ENCODE assay signal across 2 cellular contexts in genomic region chr16:48546774-48547173, GRCh38.
TF ChIP-seq lines count a peak whose summit lies in the region.

No MANE protein-coding gene starts in this region.

TF ChIP-seq in GM12891, 5 proteins besides CTCF, POLR2A, EP300 and RAD21 (continued from another document):
- TF ChIP-seq PAX5 (IDR thresholded peaks at IDR 0.05; ENCODE audit: insufficient read depth, low read length, severe bottlenecking) (no peak), POU2F2 (IDR thresholded peaks at IDR 0.05; ENCODE audit: low read depth, low read length) (no peak), TAF1 (IDR thresholded peaks at IDR 0.05; ENCODE audit: low read depth, low read length) (no peak)
TF ChIP-seq in GM12891: peak in this region for 0.

TF ChIP-seq in HepG2, 621 proteins besides CTCF, POLR2A, EP300 and RAD21 (continues in another document):
- TF ChIP-seq AFF4 (CRISPR knock-in tag; IDR thresholded peaks at IDR 0.05) (no peak), HOMEZ (CRISPR knock-in tag; IDR thresholded peaks at IDR 0.05; ENCODE audit: low read depth) (peak; percentile 76), NCOR1 (IDR thresholded peaks at IDR 0.05; ENCODE audit: borderline replicate concordance, low read length) (no peak; the same call in 1 of the 2 replicates), HOXA3 (CRISPR knock-in tag; IDR thresholded peaks at IDR 0.05) (no peak), SRY (CRISPR knock-in tag; IDR thresholded peaks at IDR 0.05) (no peak), ZNF468 (CRISPR knock-in tag; IDR thresholded peaks at IDR 0.05) (no peak), ZNF781 (CRISPR knock-in tag; IDR thresholded peaks at IDR 0.05; ENCODE audit: borderline replicate concordance, not compliant biosample characterization) (no peak), FOXP4 (CRISPR knock-in tag; IDR thresholded peaks at IDR 0.05) (peak; percentile 74), POGK (CRISPR knock-in tag; conservative IDR thresholded peaks at IDR 0.05) (no peak), DPF2 (CRISPR knock-in tag; IDR thresholded peaks at IDR 0.05; ENCODE audit: borderline replicate concordance, low read depth) (peak; percentile 31; the same call in 1 of the 2 replicates), IRF2 (CRISPR knock-in tag; IDR thresholded peaks at IDR 0.05) (peak; percentile 59; the same call in 1 of the 2 replicates), ZNF296 (CRISPR knock-in tag; conservative IDR thresholded peaks at IDR 0.05) (no peak), RERE (CRISPR knock-in tag; IDR thresholded peaks at IDR 0.05; ENCODE audit: low read depth) (no peak), ZBTB42 (CRISPR knock-in tag; IDR thresholded peaks at IDR 0.05) (no peak), PAX8 (CRISPR knock-in tag; IDR thresholded peaks at IDR 0.05; ENCODE audit: borderline replicate concordance) (no peak), HCFC1 (IDR thresholded peaks at IDR 0.05; ENCODE audit: low read depth, low read length) (no peak), TRIM24 (CRISPR knock-in tag; IDR thresholded peaks at IDR 0.05) (no peak), ZMAT3 (CRISPR knock-in tag; conservative IDR thresholded peaks at IDR 0.05) (no peak), POLR2AphosphoS2 (IDR thresholded peaks at IDR 0.05; ENCODE audit: low read depth, low read length) (no peak), KMT2A (CRISPR knock-in tag; IDR thresholded peaks at IDR 0.05) (no peak), CEBPG (CRISPR knock-in tag; IDR thresholded peaks at IDR 0.05) (peak; percentile 19; the same call in 1 of the 2 replicates), SATB2 (CRISPR knock-in tag; IDR thresholded peaks at IDR 0.05) (no peak), ETS1 (CRISPR knock-in tag; IDR thresholded peaks at IDR 0.05) (no peak), ZNF567 (CRISPR knock-in tag; IDR thresholded peaks at IDR 0.05; ENCODE audit: borderline replicate concordance) (no peak), KAT2B (IDR thresholded peaks at IDR 0.05; ENCODE audit: borderline replicate concordance, low read depth, low read length) (no peak), MBD4 (IDR thresholded peaks at IDR 0.05; ENCODE audit: borderline replicate concordance, low read length) (no peak), KMT2B (CRISPR knock-in tag; IDR thresholded peaks at IDR 0.05) (peak; percentile 46; the same call in 1 of the 2 replicates), U2AF2 (IDR thresholded peaks at IDR 0.05; ENCODE audit: low read depth, low read length) (no peak), MAF1 (CRISPR knock-in tag; IDR thresholded peaks at IDR 0.05; ENCODE audit: borderline replicate concordance) (no peak), KLF9 (CRISPR knock-in tag; IDR thresholded peaks at IDR 0.05; ENCODE audit: low read depth) (no peak), EED (CRISPR knock-in tag; IDR thresholded peaks at IDR 0.05) (no peak), ZNF704 (CRISPR knock-in tag; IDR thresholded peaks at IDR 0.05; ENCODE audit: borderline replicate concordance) (no peak), MAZ (IDR thresholded peaks at IDR 0.05; ENCODE audit: borderline replicate concordance, low read depth, low read length) (no peak), MAZ (CRISPR knock-in tag; IDR thresholded peaks at IDR 0.05; ENCODE audit: low read depth) (no peak), ZNF317 (CRISPR knock-in tag; IDR thresholded peaks at IDR 0.05) (no peak), CC2D1A (CRISPR knock-in tag; IDR thresholded peaks at IDR 0.05) (no peak), ATF7-NPFF (CRISPR knock-in tag; IDR thresholded peaks at IDR 0.05; ENCODE audit: low read depth) (no peak), PRDM10 (CRISPR knock-in tag; IDR thresholded peaks at IDR 0.05; ENCODE audit: low read depth) (no peak), JUNB (CRISPR knock-in tag; IDR thresholded peaks at IDR 0.05; ENCODE audit: borderline replicate concordance) (no peak), ZNF333 (CRISPR knock-in tag; IDR thresholded peaks at IDR 0.05; ENCODE audit: borderline replicate concordance) (no peak), PCBP1 (IDR thresholded peaks at IDR 0.05; ENCODE audit: borderline replicate concordance, low read depth, low read length) (no peak)
